11 cellular contexts compared by ENCODE assay signal in the genomic region with DNA sequence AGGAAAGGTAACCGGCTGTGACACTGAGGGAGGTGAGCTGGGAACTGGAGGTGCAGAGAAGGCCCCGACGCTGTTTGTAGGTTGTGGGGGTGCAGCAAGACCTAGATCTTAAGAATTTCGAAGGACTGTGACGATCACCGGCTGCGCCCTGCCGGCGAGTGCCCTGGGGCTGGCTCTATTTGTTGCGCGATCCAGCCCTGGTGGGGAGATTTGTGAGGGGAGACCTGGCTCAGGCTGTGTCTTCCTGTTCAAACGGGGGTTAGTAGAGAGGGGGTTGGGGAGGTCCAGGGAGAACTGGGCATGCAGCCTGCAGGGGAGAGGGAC. TPM values are rescaled to one million over a fixed set of nuclear protein-coding genes. Genes with fewer than 3 reads are reported as not detected.
A peak's percentile ranks its signal among the peaks of the same experiment; 100 is the strongest.
DNase-seq lines count a peak whose midpoint lies in the region; ATAC-seq and TF ChIP-seq lines count a peak whose summit lies in the region.
"Not testable (repeated sequence)": the region's sequence is repeated elsewhere in the genome, so short reads cannot be mapped to it uniquely, and the experiment has no call there.
"Had no signal": no experiment of that assay in that cellular context is flagged by ENCODE, and none has a peak within 500 bp of the region (broad histone marks: within the 10 kb centered on the region; RNA-seq: fewer than 3 reads in every experiment).

No MANE protein-coding gene starts in this region.

- H3K27ac Mint-ChIP-seq in CD4-positive, alpha-beta T cell; central memory CD8-positive, alpha-beta T cell (ENCODE audit: low read depth); mesothelial cell of epicardium; neural progenitor cell: not testable (repeated sequence)
- H3K27ac Mint-ChIP-seq in activated CD8-positive, alpha-beta T cell treated with anti-CD3 and anti-CD28 coated beads, Interleukin-2, amount 10 ng/mL, durations not matched to agents 7 days and 5 days = peak overlapping the region; percentile 89
- peak overlapping the region; percentile 63 to 81 for H3K27ac Mint-ChIP-seq in stimulated activated naive CD8-positive, alpha-beta T cell treated with anti-CD3 and anti-CD28 coated beads, Interleukin-15, amount 100 ng/mL, for 72 hours

- not testable (repeated sequence) for H3K36me3 Mint-ChIP-seq in CD4-positive, alpha-beta T cell (ENCODE audit: low read depth); activated T-cell treated with anti-CD3 and anti-CD28 coated beads, Interleukin-2, amount 50 U/mL, for 4 hours (ENCODE audit: insufficient read depth); mesothelial cell of epicardium; neural progenitor cell
- peaks cover 26% of the 10 kb centered on the region for H3K36me3 Mint-ChIP-seq in activated CD8-positive, alpha-beta T cell treated with anti-CD3 and anti-CD28 coated beads, Interleukin-2, amount 10 ng/mL, durations not matched to agents 7 days and 5 days (ENCODE audit: low read depth)
- peaks cover 11% of the 10 kb centered on the region for H3K36me3 Mint-ChIP-seq in central memory CD8-positive, alpha-beta T cell (ENCODE audit: insufficient read depth)

- not testable (repeated sequence) for H3K9ac ChIP-seq in HUES48 (ENCODE audit: low read depth, low read length); neural progenitor cell

- not testable (repeated sequence) for H3K4me1 Mint-ChIP-seq in CD4-positive, alpha-beta T cell (ENCODE audit: low read depth); activated T-cell treated with anti-CD3 and anti-CD28 coated beads, Interleukin-2, amount 50 U/mL, for 4 hours (ENCODE audit: low read depth); mesothelial cell of epicardium; neural progenitor cell
- peaks cover 25% of the 10 kb centered on the region for H3K4me1 Mint-ChIP-seq in activated CD8-positive, alpha-beta T cell treated with anti-CD3 and anti-CD28 coated beads, Interleukin-2, amount 10 ng/mL, durations not matched to agents 7 days and 5 days (ENCODE audit: low read depth)
- H3K4me1 Mint-ChIP-seq in central memory CD8-positive, alpha-beta T cell = peaks cover 13% of the 10 kb centered on the region
- peaks cover 31% of the 10 kb centered on the region for H3K4me1 Mint-ChIP-seq in stimulated activated naive CD8-positive, alpha-beta T cell treated with anti-CD3 and anti-CD28 coated beads, Interleukin-15, amount 100 ng/mL, for 72 hours

- not testable (repeated sequence) for H3K9me3 ChIP-seq in CD4-positive, alpha-beta T cell (ENCODE audit: control insufficient read depth, low read length); HUES48 (ENCODE audit: control insufficient read depth, insufficient read depth, low read length); neural progenitor cell (ENCODE audit: low read depth)

- intact Hi-C loops in CD4-positive, alpha-beta T cell (cut with DNase I, micrococcal nuclease) = not testable (repeated sequence)

- CTCF ChIA-PET in CD4-positive, alpha-beta T cell (lab: Charles Lee); activated CD8-positive, alpha-beta T cell treated with anti-CD3 and anti-CD28 coated beads, Interleukin-2, amount 10 ng/mL, durations not matched to agents 7 days and 5 days (lab: Charles Lee): not testable (repeated sequence)

- not testable (repeated sequence) for H3K9me3 Mint-ChIP-seq in CD4-positive, alpha-beta T cell; activated CD8-positive, alpha-beta T cell treated with anti-CD3 and anti-CD28 coated beads, Interleukin-2, amount 10 ng/mL, durations not matched to agents 7 days and 5 days (ENCODE audit: insufficient read depth); activated T-cell treated with anti-CD3 and anti-CD28 coated beads, Interleukin-2, amount 50 U/mL, for 4 hours; central memory CD8-positive, alpha-beta T cell; mesothelial cell of epicardium; neural progenitor cell; stimulated activated naive CD8-positive, alpha-beta T cell treated with anti-CD3 and anti-CD28 coated beads, Interleukin-15, amount 100 ng/mL, for 72 hours

- H2AFZ ChIP-seq in neural progenitor cell (replicated peaks) = peak overlapping the region; percentile 82

- peak overlapping the region; percentile 21; the same call in 1 of the 2 replicates for H3K4me3 ChIP-seq in HUES48 (ENCODE audit: low read depth, low read length)
- peak overlapping the region; percentile 34 for H3K4me3 ChIP-seq in neural progenitor cell

- H3K36me3 ChIP-seq in HUES48 (ENCODE audit: control insufficient read depth, insufficient read depth, low read length); neural progenitor cell: not testable (repeated sequence)

- H3K27me3 Mint-ChIP-seq in CD4-positive, alpha-beta T cell; activated CD8-positive, alpha-beta T cell treated with anti-CD3 and anti-CD28 coated beads, Interleukin-2, amount 10 ng/mL, durations not matched to agents 7 days and 5 days (ENCODE audit: low read depth); central memory CD8-positive, alpha-beta T cell; neural progenitor cell (ENCODE audit: insufficient read depth, low read depth); stimulated activated naive CD8-positive, alpha-beta T cell treated with anti-CD3 and anti-CD28 coated beads, Interleukin-15, amount 100 ng/mL, for 72 hours: not testable (repeated sequence)
- peaks cover 17% of the 10 kb centered on the region for H3K27me3 Mint-ChIP-seq in activated T-cell treated with anti-CD3 and anti-CD28 coated beads, Interleukin-2, amount 50 U/mL, for 4 hours (ENCODE audit: low read depth)
- H3K27me3 Mint-ChIP-seq in mesothelial cell of epicardium (ENCODE audit: low read depth) = peaks cover 35% of the 10 kb centered on the region

- not testable (repeated sequence) for H3F3A ChIP-seq in neural progenitor cell (ENCODE audit: low read depth)

- H3K4me2 ChIP-seq in neural progenitor cell = peak overlapping the region; percentile 73

- H3K4me1 ChIP-seq in HUES48 (ENCODE audit: control insufficient read depth, insufficient read depth, low read length); neural progenitor cell: not testable (repeated sequence)

- not testable (repeated sequence) for H3K27me3 ChIP-seq in CD4-positive, alpha-beta T cell (ENCODE audit: control insufficient read depth, insufficient read depth, low read length); HUES48 (ENCODE audit: control insufficient read depth, insufficient read depth, low read length)
- peaks cover 36% of the 10 kb centered on the region for H3K27me3 ChIP-seq in neural progenitor cell

- H3K4me3 Mint-ChIP-seq in CD4-positive, alpha-beta T cell = peak overlapping the region; percentile 4
- peak overlapping the region; percentile 92 for H3K4me3 Mint-ChIP-seq in activated CD8-positive, alpha-beta T cell treated with anti-CD3 and anti-CD28 coated beads, Interleukin-2, amount 10 ng/mL, durations not matched to agents 7 days and 5 days
- not testable (repeated sequence) for H3K4me3 Mint-ChIP-seq in activated T-cell treated with anti-CD3 and anti-CD28 coated beads, Interleukin-2, amount 50 U/mL, for 4 hours; neural progenitor cell
- H3K4me3 Mint-ChIP-seq in central memory CD8-positive, alpha-beta T cell = peak overlapping the region; percentile 89
- peak overlapping the region; percentile 28 for H3K4me3 Mint-ChIP-seq in mesothelial cell of epicardium
- peak overlapping the region; percentile 91 to 93 for H3K4me3 Mint-ChIP-seq in stimulated activated naive CD8-positive, alpha-beta T cell treated with anti-CD3 and anti-CD28 coated beads, Interleukin-15, amount 100 ng/mL, for 72 hours

- POLR2A ChIA-PET in CD4-positive, alpha-beta T cell (lab: Charles Lee) = not testable (repeated sequence)
- POLR2A ChIA-PET in activated CD8-positive, alpha-beta T cell treated with anti-CD3 and anti-CD28 coated beads, Interleukin-2, amount 10 ng/mL, durations not matched to agents 7 days and 5 days (lab: Charles Lee) = interaction anchor here (0.7 to 0.8 kb wide), 2 partner anchors 29 to 36 kb away, joined by 3 to 4 read pairs; no protein-coding TSS in a partner anchor

- H3K79me2 ChIP-seq in neural progenitor cell (ENCODE audit: low read depth) = not testable (repeated sequence)

- not testable (repeated sequence) for TF ChIP-seq CTCF in CD4-positive, alpha-beta T cell (IDR thresholded peaks at IDR 0.05); mesothelial cell of epicardium (IDR thresholded peaks at IDR 0.05; ENCODE audit: unreplicated experiment); neural progenitor cell (IDR thresholded peaks at IDR 0.05)

- H3K27ac ChIP-seq in CD4-positive, alpha-beta T cell (ENCODE audit: low read depth, low read length); HUES48 (ENCODE audit: low read depth, low read length); neural progenitor cell: not testable (repeated sequence)

- ATAC-seq in CD4-positive, alpha-beta T cell (ENCODE audit: poor library complexity) = not testable (repeated sequence)
- peak; percentile 49 for ATAC-seq in activated CD8-positive, alpha-beta T cell treated with anti-CD3 and anti-CD28 coated beads, Interleukin-2, amount 10 ng/mL, durations not matched to agents 7 days and 5 days
- peak; percentile 25 to 28 for ATAC-seq in activated T-cell treated with anti-CD3 and anti-CD28 coated beads, Interleukin-2, amount 50 U/mL, for 4 hours
- peak; percentile 61 for ATAC-seq in central memory CD8-positive, alpha-beta T cell (replicated peaks; ENCODE audit: extremely low read depth, poor library complexity, severe bottlenecking)
- ATAC-seq in stimulated activated naive CD8-positive, alpha-beta T cell treated with anti-CD3 and anti-CD28 coated beads, Interleukin-15, amount 100 ng/mL, for 72 hours = peak; percentile 50

- not testable (repeated sequence) for DNase-seq in CD4-positive, alpha-beta T cell; activated T-cell treated with anti-CD3 and anti-CD28 coated beads, Interleukin-2, amount 50 U/mL, for 4 hours; central memory CD8-positive, alpha-beta T cell (ENCODE audit: low spot score in 2 of 2); mesothelial cell of epicardium (ENCODE audit: low spot score in 2 of 2, unreplicated experiment in 2 of 2); neural progenitor cell (ENCODE audit: low spot score); stimulated activated naive CD8-positive, alpha-beta T cell treated with anti-CD3 and anti-CD28 coated beads, Interleukin-15, amount 100 ng/mL, for 72 hours
- DNase-seq in activated CD8-positive, alpha-beta T cell treated with anti-CD3 and anti-CD28 coated beads, Interleukin-2, amount 10 ng/mL, durations not matched to agents 7 days and 5 days = peak; percentile 57

- H4K20me1 ChIP-seq in neural progenitor cell (ENCODE audit: low read depth) = not testable (repeated sequence)

RNA-seq across cellular contexts. Expression of a gene that starts 0.7 kb away (rescaled TPM):
- 1 to 10 TPM in 1 of 2 experiments, under 1 TPM in 1; 0.75 to 1.1 TPM for total RNA-seq in CD4-positive, alpha-beta T cell
- 100 to 1,000 TPM; 423 to 439 TPM for total RNA-seq in activated CD8-positive, alpha-beta T cell treated with anti-CD3 and anti-CD28 coated beads, Interleukin-2, amount 10 ng/mL, durations not matched to agents 7 days and 5 days
- total RNA-seq in activated T-cell treated with anti-CD3 and anti-CD28 coated beads, Interleukin-2, amount 50 U/mL, for 4 hours = 10 to 100 TPM; 11.7 to 47.4 (median 38.7) TPM
- 0.24 TPM in 1 of 3 replicates, not detected in the others for total RNA-seq in mesothelial cell of epicardium
- total RNA-seq in neural progenitor cell (ENCODE audit: low replicate concordance) = not detected in 2 replicates
- total RNA-seq: B cell, K562, M059J had no signal

Comparison
In these comparisons a context has a peak if more than half of its experiments do, and no peak if none do; other contexts are left out.
1. RNA of a gene that starts 0.7 kb away (total RNA-seq): 423 to 439 TPM in activated CD8-positive, alpha-beta T cell treated with anti-CD3 and anti-CD28 coated beads, Interleukin-2, amount 10 ng/mL, durations not matched to agents 7 days and 5 days; 11.7 to 47.4 TPM in activated T-cell treated with anti-CD3 and anti-CD28 coated beads, Interleukin-2, amount 50 U/mL, for 4 hours, 0.75 to 1.1 TPM in CD4-positive, alpha-beta T cell, 0.24 TPM in mesothelial cell of epicardium and not detected in neural progenitor cell; every median in the first group is over 4 times any median in the second.